Comparison of ENCODE assay signal across 17 cellular contexts in the genomic region with DNA sequence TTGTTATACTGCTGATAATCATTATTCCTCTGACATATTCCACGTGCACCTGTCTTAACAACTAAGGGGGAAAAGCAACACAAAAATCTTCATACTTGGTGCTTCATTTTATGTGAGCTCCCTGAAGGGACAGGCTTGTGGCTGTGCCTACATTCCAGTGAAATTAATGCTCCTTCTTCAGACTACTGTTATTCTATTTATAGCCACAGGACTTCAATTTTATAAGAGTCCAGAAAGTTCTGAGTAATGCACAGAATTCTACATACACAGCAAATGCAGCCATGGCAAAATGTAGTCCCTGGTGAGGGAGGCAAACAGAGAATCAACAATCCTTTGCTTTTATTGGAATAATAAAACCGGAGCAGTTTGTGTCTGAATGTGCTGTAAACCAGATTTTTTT.
A peak's percentile ranks its signal among the peaks of the same experiment; 100 is the strongest.
DNase-seq lines count a peak whose midpoint lies in the region; ATAC-seq, FAIRE-seq and TF ChIP-seq lines count a peak whose summit lies in the region.
"Had no signal": no experiment of that assay in that cellular context is flagged by ENCODE, and none has a peak within 500 bp of the region (broad histone marks: within the 10 kb centered on the region; RNA-seq: fewer than 3 reads in every experiment).

No MANE protein-coding gene starts in this region.

- no peak for FAIRE-seq in GM19239 (lab: Jason Lieb, UNC)

- peak; percentile 42 for DNase-seq in ELR (ENCODE audit: low read depth)
- DNase-seq in RPMI7951 (ENCODE audit: low read depth): peak; percentile 64
- DNase-seq in fibroblast of lung (ENCODE audit: low read depth in 2 of 2): peak; percentile 12 to 77
- no peak for DNase-seq in smooth muscle cell (lab: John Stamatoyannopoulos, UW; ENCODE audit: unreplicated experiment)
- DNase-seq in thyroid gland: no peak
- DNase-seq in GM19239 (ENCODE audit: insufficient read length, low spot score): no peak
- DNase-seq: activated CD4-positive, alpha-beta T cell treated with anti-CD3 and anti-CD28 coated beads, Interleukin-2, amount 50 U/mL, for 4 hours; activated naive CD4-positive, alpha-beta T cell treated with anti-CD3 and anti-CD28 coated beads for 36 hours; body of pancreas; C1 segment of cervical spinal cord; dermis blood vessel endothelial cell; left ventricle myocardium superior; NCI-H187; NK-92 treated with Interleukin-12 subunit alpha and Interleukin-12 subunit beta, amount 100 ng/mL, for 24 hours; T-cell had no signal

- no peak overlapping the region for H3K4me3 ChIP-seq in fibroblast of lung (replicated peaks in 1 of 4; ENCODE audit: control extremely low read depth in 1 of 4, insufficient read depth in 1 of 4, low read depth in 3 of 4, low read length in 4 of 4)
- no peak overlapping the region for H3K4me3 ChIP-seq in smooth muscle cell
- H3K4me3 ChIP-seq in thyroid gland (replicated peaks in 1 of 3): no peak overlapping the region
- H3K4me3 ChIP-seq: body of pancreas had no signal

- H3K36me3 ChIP-seq in fibroblast of lung (ENCODE audit: control insufficient read depth, insufficient read depth, low read length) (peaks cover 2% of the 10 kb centered on the region), smooth muscle cell (ENCODE audit: low read depth) (peaks cover 13% of the 10 kb centered on the region), thyroid gland (no peaks in the 10 kb centered on the region)

- no peaks in the 10 kb centered on the region for H3K79me2 ChIP-seq in fibroblast of lung (ENCODE audit: control insufficient read depth, insufficient read depth, low read length)
- H3K79me2 ChIP-seq in smooth muscle cell (ENCODE audit: low read depth): peaks cover 14% of the 10 kb centered on the region

- H2AFZ ChIP-seq in fibroblast of lung (ENCODE audit: low read length) (no peak overlapping the region), smooth muscle cell (ENCODE audit: low read depth) (no peak overlapping the region)

- TF ChIP-seq POLR2A in thyroid gland (IDR thresholded peaks at IDR 0.05): no peak

- intact Hi-C loops in thyroid gland (cut with DNase I): loop anchor here (5.0 kb wide), 1 partner anchor 416 kb away; a partner anchor contains a TSS

- 54% methylated on average over 2 of the region's 2 CpGs for WGBS in smooth muscle cell (ENCODE audit: low lambda C conversion rate)
- 79 to 92% methylated on average over 2 of the region's 2 CpGs for WGBS in thyroid gland, 2 donors

- H3F3A ChIP-seq in smooth muscle cell (ENCODE audit: low read depth): peaks cover 18% of the 10 kb centered on the region

- H3K4me1 ChIP-seq in fibroblast of lung (ENCODE audit: control insufficient read depth, extremely low read depth, insufficient read depth, low read length) (peaks cover 26% of the 10 kb centered on the region), smooth muscle cell (ENCODE audit: low read depth) (peaks cover 43% of the 10 kb centered on the region), thyroid gland (peaks cover 32 to 49% of the 10 kb centered on the region in 2 donors)
- H3K4me1 ChIP-seq: body of pancreas had no signal

- no peaks in the 10 kb centered on the region for H4K20me1 ChIP-seq in fibroblast of lung (ENCODE audit: control insufficient read depth, extremely low read depth, insufficient read depth, low read length)
- H4K20me1 ChIP-seq in smooth muscle cell (ENCODE audit: low read depth): no peaks in the 10 kb centered on the region

- H3K4me2 ChIP-seq in fibroblast of lung (ENCODE audit: extremely low read depth, insufficient read depth, low read length): no peak overlapping the region
- H3K4me2 ChIP-seq in smooth muscle cell: peak overlapping the region; percentile 63

- H3K9me3 ChIP-seq in fibroblast of lung (ENCODE audit: control insufficient read depth, insufficient read depth, low read depth, low read length): no peaks in the 10 kb centered on the region
- H3K9me3 ChIP-seq in smooth muscle cell (replicated peaks; ENCODE audit: low read depth): no peaks in the 10 kb centered on the region
- H3K9me3 ChIP-seq in thyroid gland: no peaks in the 10 kb centered on the region

- H3K9ac ChIP-seq in fibroblast of lung (ENCODE audit: insufficient read depth, low read length) (no peak overlapping the region), smooth muscle cell (ENCODE audit: low read depth) (peak overlapping the region; percentile 33)

- no peak for TF ChIP-seq CTCF in fibroblast of lung (conservative IDR thresholded peaks at IDR 0.05 in 1 of 2, IDR thresholded peaks at IDR 0.05 in 1 of 2; ENCODE audit: low read depth in 1 of 2, low read length in 2 of 2)
- TF ChIP-seq CTCF in smooth muscle cell (IDR thresholded peaks at IDR 0.05; ENCODE audit: borderline replicate concordance, insufficient read depth, poor library complexity, severe bottlenecking): no peak
- no peak for TF ChIP-seq CTCF in thyroid gland (IDR thresholded peaks at IDR 0.05)

- H3K27me3 ChIP-seq in fibroblast of lung (ENCODE audit: control insufficient read depth, insufficient read depth, low read length): no peaks in the 10 kb centered on the region
- H3K27me3 ChIP-seq in smooth muscle cell (ENCODE audit: low read depth): no peaks in the 10 kb centered on the region
- H3K27me3 ChIP-seq in thyroid gland: no peaks in the 10 kb centered on the region
- H3K27me3 ChIP-seq: body of pancreas had no signal

- H3K27ac ChIP-seq in fibroblast of lung (ENCODE audit: insufficient read depth, low read length): no peak overlapping the region
- H3K27ac ChIP-seq in smooth muscle cell (ENCODE audit: low read depth): peak overlapping the region; percentile 89
- no peak overlapping the region for H3K27ac ChIP-seq in thyroid gland
- H3K27ac ChIP-seq: body of pancreas, VCaP had no signal

- no peak for ATAC-seq in HG03439 (IDR thresholded peaks at IDR 0.05; ENCODE audit: unreplicated experiment)
- ATAC-seq: body of pancreas, left ventricle myocardium superior, T-cell had no signal

Comparison
In these comparisons a context has a peak if more than half of its experiments do, and no peak if none do; other contexts are left out.
1. DNase-seq: peak in ELR (single experiment), RPMI7951 (single experiment) and fibroblast of lung (2 of 2); none in smooth muscle cell (single experiment), thyroid gland (0 of 2) and GM19239 (single experiment).